ENCODE assay signal across 1 cellular context in the genomic region with DNA sequence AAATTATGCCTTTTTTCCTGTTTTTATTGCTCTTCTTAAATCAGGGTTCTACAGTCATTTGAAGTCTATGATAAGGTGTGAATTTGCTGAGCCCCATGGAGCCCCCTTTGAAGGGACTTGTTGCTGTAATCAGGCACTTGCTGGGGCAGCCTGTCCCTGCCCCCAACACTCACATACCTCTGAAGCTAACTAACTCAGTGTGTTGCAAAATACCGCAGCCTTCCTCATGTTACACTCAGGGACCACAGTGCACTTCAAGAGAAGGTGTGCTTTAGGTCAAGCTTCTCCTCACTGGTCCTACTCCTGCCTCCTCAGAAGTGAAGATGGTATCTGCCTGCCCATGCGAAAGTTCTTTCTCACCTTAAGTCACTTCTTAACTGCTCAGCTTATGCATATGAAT.
TF ChIP-seq lines count a peak whose summit lies in the region.

No MANE protein-coding gene starts in this region.

TF ChIP-seq in GM23338, 12 proteins besides CTCF, POLR2A, EP300 and RAD21 (continued from another document):
- TF ChIP-seq, protein P1, sequence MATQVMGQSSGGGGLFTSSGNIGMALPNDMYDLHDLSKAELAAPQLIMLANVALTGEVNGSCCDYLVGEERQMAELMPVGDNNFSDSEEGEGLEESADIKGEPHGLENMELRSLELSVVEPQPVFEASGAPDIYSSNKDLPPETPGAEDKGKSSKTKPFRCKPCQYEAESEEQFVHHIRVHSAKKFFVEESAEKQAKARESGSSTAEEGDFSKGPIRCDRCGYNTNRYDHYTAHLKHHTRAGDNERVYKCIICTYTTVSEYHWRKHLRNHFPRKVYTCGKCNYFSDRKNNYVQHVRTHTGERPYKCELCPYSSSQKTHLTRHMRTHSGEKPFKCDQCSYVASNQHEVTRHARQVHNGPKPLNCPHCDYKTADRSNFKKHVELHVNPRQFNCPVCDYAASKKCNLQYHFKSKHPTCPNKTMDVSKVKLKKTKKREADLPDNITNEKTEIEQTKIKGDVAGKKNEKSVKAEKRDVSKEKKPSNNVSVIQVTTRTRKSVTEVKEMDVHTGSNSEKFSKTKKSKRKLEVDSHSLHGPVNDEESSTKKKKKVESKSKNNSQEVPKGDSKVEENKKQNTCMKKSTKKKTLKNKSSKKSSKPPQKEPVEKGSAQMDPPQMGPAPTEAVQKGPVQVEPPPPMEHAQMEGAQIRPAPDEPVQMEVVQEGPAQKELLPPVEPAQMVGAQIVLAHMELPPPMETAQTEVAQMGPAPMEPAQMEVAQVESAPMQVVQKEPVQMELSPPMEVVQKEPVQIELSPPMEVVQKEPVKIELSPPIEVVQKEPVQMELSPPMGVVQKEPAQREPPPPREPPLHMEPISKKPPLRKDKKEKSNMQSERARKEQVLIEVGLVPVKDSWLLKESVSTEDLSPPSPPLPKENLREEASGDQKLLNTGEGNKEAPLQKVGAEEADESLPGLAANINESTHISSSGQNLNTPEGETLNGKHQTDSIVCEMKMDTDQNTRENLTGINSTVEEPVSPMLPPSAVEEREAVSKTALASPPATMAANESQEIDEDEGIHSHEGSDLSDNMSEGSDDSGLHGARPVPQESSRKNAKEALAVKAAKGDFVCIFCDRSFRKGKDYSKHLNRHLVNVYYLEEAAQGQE (IDR thresholded peaks at IDR 0.05; ENCODE audit: unreplicated experiment) = no peak
- TF ChIP-seq STAT1 (IDR thresholded peaks at IDR 0.05; ENCODE audit: unreplicated experiment) = no peak
- TF ChIP-seq ZNF331 (CRISPR knock-in tag; IDR thresholded peaks at IDR 0.05; ENCODE audit: low read depth) = no peak
